Comparison of ENCODE assay signal across 8 cellular contexts in genomic region chr3:161221881-161222600, GRCh38. TPM values are rescaled to one million over a fixed set of nuclear protein-coding genes. Genes with fewer than 3 reads are reported as not detected.
DNase-seq lines count a peak whose midpoint lies in the region; ATAC-seq and TF ChIP-seq lines count a peak whose summit lies in the region.

No MANE protein-coding gene starts in this region.

- H3K4me3 ChIP-seq in right atrium auricular region: peak overlapping the region; percentile 91 to 95

- H3K4me1 Mint-ChIP-seq in activated T-cell treated with anti-CD3 and anti-CD28 coated beads, Interleukin-2, amount 50 U/mL, for 4 hours (ENCODE audit: low read depth): peaks cover 28% of the 10 kb centered on the region

- peak overlapping the region; percentile 89 to 92 for H3K27ac Mint-ChIP-seq in activated naive CD4-positive, alpha-beta T cell treated with anti-CD3 and anti-CD28 coated beads, Interleukin-2, amount 50 U/mL, for 72 hours

- no peaks in the 10 kb centered on the region for H3K27me3 Mint-ChIP-seq in activated T-cell treated with anti-CD3 and anti-CD28 coated beads, Interleukin-2, amount 50 U/mL, for 4 hours (ENCODE audit: low read depth)

- no peak for DNase-seq in activated T-cell treated with anti-CD3 and anti-CD28 coated beads, Interleukin-2, amount 50 U/mL, for 4 hours
- DNase-seq in activated T-cell treated with anti-CD3 and anti-CD28 coated beads, Interleukin-2, amount 50 U/mL, for 1 hour: no peak
- DNase-seq in MV-4-11 (lab: John Stamatoyannopoulos, UW) (peak; percentile 30), right atrium auricular region (ENCODE audit: low spot score) (no peak), sciatic nerve (ENCODE audit: low spot score) (no peak), NCI-H1930 (lab: John Stamatoyannopoulos, UW) (no peak)
- DNase-seq in activated naive CD4-positive, alpha-beta T cell treated with anti-CD3 and anti-CD28 coated beads, Interleukin-2, amount 50 U/mL, for 72 hours (ENCODE audit: low spot score in 2 of 2): no peak
- no peak for DNase-seq in effector CD4-positive, alpha-beta T cell

- intact Hi-C loops in sciatic nerve (cut with DNase I): no loop called here

- no peak for TF ChIP-seq CTCF in right atrium auricular region (IDR thresholded peaks at IDR 0.05)

- no peaks in the 10 kb centered on the region for H3K27me3 ChIP-seq in right atrium auricular region

- no peak for ATAC-seq in activated T-cell treated with anti-CD3 and anti-CD28 coated beads, Interleukin-2, amount 50 U/mL, for 4 hours
- no peak for ATAC-seq in activated naive CD4-positive, alpha-beta T cell treated with anti-CD3 and anti-CD28 coated beads, Interleukin-2, amount 50 U/mL, for 72 hours
- ATAC-seq in sciatic nerve: peak; percentile 48

- H3K4me1 ChIP-seq in right atrium auricular region: peaks cover 0 to 36% of the 10 kb centered on the region in 2 donors

- H3K27ac ChIP-seq in right atrium auricular region: peak overlapping the region; percentile 95 to 97

- H3K36me3 ChIP-seq in right atrium auricular region: peaks cover 15% of the 10 kb centered on the region

- peak overlapping the region; percentile 93 for H3K4me3 Mint-ChIP-seq in activated T-cell treated with anti-CD3 and anti-CD28 coated beads, Interleukin-2, amount 50 U/mL, for 4 hours

- peaks cover 10% of the 10 kb centered on the region for H3K36me3 Mint-ChIP-seq in activated T-cell treated with anti-CD3 and anti-CD28 coated beads, Interleukin-2, amount 50 U/mL, for 4 hours (ENCODE audit: insufficient read depth)
- peaks cover 7 to 28% of the 10 kb centered on the region in 2 donors for H3K36me3 Mint-ChIP-seq in activated naive CD4-positive, alpha-beta T cell treated with anti-CD3 and anti-CD28 coated beads, Interleukin-2, amount 50 U/mL, for 72 hours

- no peaks in the 10 kb centered on the region for H3K9me3 ChIP-seq in right atrium auricular region

- H3K9me3 Mint-ChIP-seq in activated T-cell treated with anti-CD3 and anti-CD28 coated beads, Interleukin-2, amount 50 U/mL, for 4 hours: no peaks in the 10 kb centered on the region
- no peaks in the 10 kb centered on the region for H3K9me3 Mint-ChIP-seq in activated naive CD4-positive, alpha-beta T cell treated with anti-CD3 and anti-CD28 coated beads, Interleukin-2, amount 50 U/mL, for 72 hours

RNA-seq across cellular contexts. Expression of gene NMD3, which starts 0.9 kb away (rescaled TPM):
- total RNA-seq in activated T-cell treated with anti-CD3 and anti-CD28 coated beads, Interleukin-2, amount 50 U/mL, for 4 hours: 10 to 100 TPM; 72.6 to 76.0 (median 75.9) TPM
- 10 to 100 TPM; 60.1 to 63.1 TPM for total RNA-seq in activated naive CD4-positive, alpha-beta T cell treated with anti-CD3 and anti-CD28 coated beads, Interleukin-2, amount 50 U/mL, for 72 hours
- total RNA-seq in right atrium auricular region (10 to 100 TPM; 33.2 to 40.8 TPM), sciatic nerve (56.8 TPM)
